Comparison of ENCODE assay signal across 29 cellular contexts in the genomic region with DNA sequence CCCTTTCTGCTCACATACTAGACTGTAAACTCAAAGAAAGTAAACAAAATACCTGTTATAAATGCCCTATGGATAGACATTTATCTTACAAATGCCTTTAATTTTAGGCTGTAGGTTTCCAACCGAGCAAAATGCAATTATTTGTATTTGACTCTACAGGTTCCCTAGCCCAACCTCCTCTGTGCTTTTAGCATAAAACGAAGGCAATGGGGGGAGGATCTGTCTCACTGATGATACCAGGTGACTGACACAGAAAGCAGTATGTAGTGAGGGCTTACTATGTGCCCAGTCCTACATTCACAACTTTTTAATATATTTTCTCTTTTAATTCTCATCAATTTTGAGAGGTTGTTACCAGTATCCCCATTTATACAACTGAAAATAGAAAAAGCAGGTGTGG.
DNase-seq lines count a peak whose midpoint lies in the region; ATAC-seq, FAIRE-seq and TF ChIP-seq lines count a peak whose summit lies in the region.
"Had no signal": no experiment of that assay in that cellular context is flagged by ENCODE, and none has a peak within 500 bp of the region (broad histone marks: within the 10 kb centered on the region; RNA-seq: fewer than 3 reads in every experiment).

No MANE protein-coding gene starts in this region.

- no peaks in the 10 kb centered on the region for H3K27me3 ChIP-seq in CD8-positive, alpha-beta T cell (ENCODE audit: insufficient read depth, low read length)
- H3K27me3 ChIP-seq in small intestine (ENCODE audit: control insufficient read depth in 2 of 2, insufficient read depth in 2 of 2, low read length in 2 of 2) (no peaks in the 10 kb centered on the region), tibial nerve (no peaks in the 10 kb centered on the region)
- H3K27me3 ChIP-seq: body of pancreas, pancreas, SJCRH30, testis had no signal

- no peak for TF ChIP-seq EP300 in tibial nerve (IDR thresholded peaks at IDR 0.05)

- whole genome bisulfite sequencing in small intestine, 3 donors: 61 to 74% (median 73%) methylated on average over 2 of the region's 2 CpGs
- 74 to 76% methylated on average over 2 of the region's 2 CpGs for WGBS in tibial nerve, 2 donors

- POLR2A ChIA-PET in activated CD4-positive, alpha-beta T cell treated with anti-CD3 and anti-CD28 coated beads, Interleukin-2, amount 10 ng/mL, durations not matched to agents 7 days and 5 days (lab: Charles Lee): no interaction called here
- POLR2A ChIA-PET in CD8-positive, alpha-beta T cell (lab: Charles Lee): interaction anchor here (1.0 kb wide), 1 partner anchor 67 kb away, joined by 3 read pairs; no protein-coding TSS in a partner anchor

- no peaks in the 10 kb centered on the region for H3K4me1 ChIP-seq in CD8-positive, alpha-beta T cell (ENCODE audit: insufficient read depth, low read length)
- H3K4me1 ChIP-seq in small intestine (ENCODE audit: control insufficient read depth in 2 of 2, insufficient read depth in 1 of 2, low read depth in 1 of 2, low read length in 1 of 2): no peaks in the 10 kb centered on the region
- H3K4me1 ChIP-seq in tibial nerve: peaks cover 0 to 23% (median 3%) of the 10 kb centered on the region in 4 donors
- H3K4me1 ChIP-seq: body of pancreas, pancreas, testis had no signal

- H3K4me3 ChIP-seq in CD8-positive, alpha-beta T cell (ENCODE audit: low read depth, low read length): no peak overlapping the region
- no peak overlapping the region for H3K4me3 ChIP-seq in small intestine (ENCODE audit: low read depth in 1 of 2, low read length in 2 of 2)
- no peak overlapping the region for H3K4me3 ChIP-seq in tibial nerve
- H3K4me3 ChIP-seq: body of pancreas, mucosa of descending colon, pancreas, SJCRH30, testis had no signal

- CTCF ChIA-PET in activated CD4-positive, alpha-beta T cell treated with anti-CD3 and anti-CD28 coated beads, Interleukin-2, amount 10 ng/mL, durations not matched to agents 7 days and 5 days (lab: Charles Lee): interaction anchor here (0.6 kb wide), 1 partner anchor 739 kb away, joined by 3 read pairs; no protein-coding TSS in a partner anchor
- CTCF ChIA-PET in CD8-positive, alpha-beta T cell (lab: Charles Lee): no interaction called here

- peaks cover 16% of the 10 kb centered on the region for H3K4me1 Mint-ChIP-seq in activated CD4-positive, alpha-beta T cell treated with anti-CD3 and anti-CD28 coated beads, Interleukin-2, amount 10 ng/mL, durations not matched to agents 7 days and 5 days
- H3K4me1 Mint-ChIP-seq in CD8-positive, alpha-beta T cell (ENCODE audit: low read depth): peaks cover 42% of the 10 kb centered on the region
- H3K4me1 Mint-ChIP-seq in activated naive CD8-positive, alpha-beta T cell (ENCODE audit: low read depth): peaks cover 56% of the 10 kb centered on the region
- peaks cover 24 to 40% of the 10 kb centered on the region in 2 donors for H3K4me1 Mint-ChIP-seq in natural killer cell treated with Interleukin-12 subunit alpha and Interleukin-12 subunit beta and Interleukin-15 and Interleukin-18, amount 100 ng/mL, for 72 hours (ENCODE audit: low read depth in 2 of 2)

- no peak overlapping the region for H3K27ac ChIP-seq in CD8-positive, alpha-beta T cell (ENCODE audit: low read depth, low read length)
- H3K27ac ChIP-seq in small intestine (ENCODE audit: low read depth in 1 of 2, low read length in 1 of 2) (no peak overlapping the region), tibial nerve (no peak overlapping the region)
- H3K27ac ChIP-seq: body of pancreas, HL-60, KMS-11, pancreas, SJCRH30, testis, WERI-Rb-1 had no signal

- no peak for DNase-seq in activated CD4-positive, alpha-beta T cell treated with anti-CD3 and anti-CD28 coated beads, Interleukin-2, amount 10 ng/mL, durations not matched to agents 7 days and 5 days
- no peak for DNase-seq in activated CD4-positive, alpha-beta T cell treated with anti-CD3 and anti-CD28 coated beads for 4 hours
- no peak for DNase-seq in CD8-positive, alpha-beta T cell
- DNase-seq in natural killer cell treated with Interleukin-12 subunit alpha and Interleukin-12 subunit beta and Interleukin-15 and Interleukin-18, amount 100 ng/mL, for 72 hours (ENCODE audit: low spot score): no peak
- DNase-seq in small intestine: no peak
- DNase-seq in tibial nerve (ENCODE audit: low spot score in 2 of 2): no peak
- DNase-seq: activated CD4-positive, alpha-beta T cell treated with anti-CD3 and anti-CD28 coated beads, Interleukin-2, amount 50 U/mL, for 48 hours; activated CD8-positive, alpha-beta memory T cell treated with anti-CD3 and anti-CD28 coated beads, Interleukin-2, amount 50 U/mL, for 48 hours; activated effector memory CD4-positive, alpha-beta T cell treated with Interleukin-2 at 50 U/mL for 16 hours; body of pancreas; DMS153; glutamatergic neuron; mammary epithelial cell; mucosa of descending colon; NCI-H1417 treated with DMSO at 0.1 percent for 48 hours; NCI-H2107; NCI-H446 treated with DMSO at 0.1 percent for 48 hours; pancreas; SJCRH30; stimulated activated naive CD4-positive, alpha-beta T cell; testis; WERI-Rb-1 had no signal

- no peak for FAIRE-seq in small intestine (lab: Jason Lieb, UNC)
- FAIRE-seq: GM12891, H54, pancreas had no signal

- no peaks in the 10 kb centered on the region for H3K9me3 ChIP-seq in CD8-positive, alpha-beta T cell (ENCODE audit: low read length)
- H3K9me3 ChIP-seq in small intestine (ENCODE audit: control insufficient read depth, low read depth) (no peaks in the 10 kb centered on the region), tibial nerve (no peaks in the 10 kb centered on the region)
- H3K9me3 ChIP-seq: body of pancreas, mucosa of descending colon, pancreas, SJCRH30, testis had no signal

- TF ChIP-seq POLR2A in tibial nerve (IDR thresholded peaks at IDR 0.05): no peak

- ATAC-seq in CD8-positive, alpha-beta T cell: no peak
- no peak for ATAC-seq in natural killer cell treated with Interleukin-12 subunit alpha and Interleukin-12 subunit beta and Interleukin-15 and Interleukin-18, amount 100 ng/mL, for 72 hours
- ATAC-seq: body of pancreas, mucosa of descending colon, pancreas had no signal

- no peak for TF ChIP-seq CTCF in CD8-positive, alpha-beta T cell (IDR thresholded peaks at IDR 0.05)
- TF ChIP-seq CTCF in tibial nerve (IDR thresholded peaks at IDR 0.05): no peak

- intact Hi-C loops in CD8-positive, alpha-beta T cell (cut with DNase I, micrococcal nuclease): no loop called here

- peak overlapping the region; percentile 65 for H3K27ac Mint-ChIP-seq in activated CD4-positive, alpha-beta T cell treated with anti-CD3 and anti-CD28 coated beads, Interleukin-2, amount 10 ng/mL, durations not matched to agents 7 days and 5 days
- peak overlapping the region; percentile 34 for H3K27ac Mint-ChIP-seq in CD8-positive, alpha-beta T cell
- peak overlapping the region; percentile 78 for H3K27ac Mint-ChIP-seq in activated naive CD8-positive, alpha-beta T cell
- H3K27ac Mint-ChIP-seq in natural killer cell treated with Interleukin-12 subunit alpha and Interleukin-12 subunit beta and Interleukin-15 and Interleukin-18, amount 100 ng/mL, for 72 hours: peak overlapping the region; percentile 3 to 58
- H3K27ac Mint-ChIP-seq: dendritic cell treated with granulocyte-macrophage colony-stimulating factor and Interleukin-4, amounts not matched to agents 40 ng/mL and 50 ng/mL, for 4 days had no signal

- no peak overlapping the region for H3K4me3 Mint-ChIP-seq in activated CD4-positive, alpha-beta T cell treated with anti-CD3 and anti-CD28 coated beads, Interleukin-2, amount 10 ng/mL, durations not matched to agents 7 days and 5 days
- no peak overlapping the region for H3K4me3 Mint-ChIP-seq in CD8-positive, alpha-beta T cell
- H3K4me3 Mint-ChIP-seq in activated naive CD8-positive, alpha-beta T cell: no peak overlapping the region
- H3K4me3 Mint-ChIP-seq in natural killer cell treated with Interleukin-12 subunit alpha and Interleukin-12 subunit beta and Interleukin-15 and Interleukin-18, amount 100 ng/mL, for 72 hours: no peak overlapping the region
- H3K4me3 Mint-ChIP-seq: dendritic cell treated with granulocyte-macrophage colony-stimulating factor and Interleukin-4, amounts not matched to agents 40 ng/mL and 50 ng/mL, for 4 days; neural crest cell had no signal

- peaks cover 71% of the 10 kb centered on the region for H3K36me3 Mint-ChIP-seq in activated CD4-positive, alpha-beta T cell treated with anti-CD3 and anti-CD28 coated beads, Interleukin-2, amount 10 ng/mL, durations not matched to agents 7 days and 5 days (ENCODE audit: low read depth)
- peaks cover 88% of the 10 kb centered on the region for H3K36me3 Mint-ChIP-seq in CD8-positive, alpha-beta T cell
- H3K36me3 Mint-ChIP-seq in activated naive CD8-positive, alpha-beta T cell: peaks cover 34% of the 10 kb centered on the region
- H3K36me3 Mint-ChIP-seq in natural killer cell treated with Interleukin-12 subunit alpha and Interleukin-12 subunit beta and Interleukin-15 and Interleukin-18, amount 100 ng/mL, for 72 hours: peaks cover 35% of the 10 kb centered on the region

- H3K27me3 Mint-ChIP-seq in activated CD4-positive, alpha-beta T cell treated with anti-CD3 and anti-CD28 coated beads, Interleukin-2, amount 10 ng/mL, durations not matched to agents 7 days and 5 days: no peaks in the 10 kb centered on the region
- H3K27me3 Mint-ChIP-seq in CD8-positive, alpha-beta T cell (ENCODE audit: low read depth): no peaks in the 10 kb centered on the region
- H3K27me3 Mint-ChIP-seq in activated naive CD8-positive, alpha-beta T cell: no peaks in the 10 kb centered on the region
- H3K27me3 Mint-ChIP-seq in natural killer cell treated with Interleukin-12 subunit alpha and Interleukin-12 subunit beta and Interleukin-15 and Interleukin-18, amount 100 ng/mL, for 72 hours: no peaks in the 10 kb centered on the region
- H3K27me3 Mint-ChIP-seq: dendritic cell treated with granulocyte-macrophage colony-stimulating factor and Interleukin-4, amounts not matched to agents 40 ng/mL and 50 ng/mL, for 4 days had no signal

- peaks cover 26% of the 10 kb centered on the region for H3K36me3 ChIP-seq in CD8-positive, alpha-beta T cell (ENCODE audit: insufficient read depth, low read length)
- H3K36me3 ChIP-seq in small intestine (ENCODE audit: control insufficient read depth in 2 of 2, insufficient read depth in 2 of 2, low read length in 2 of 2): no peaks in the 10 kb centered on the region
- H3K36me3 ChIP-seq in tibial nerve: peaks cover 0 to 50% (median 0%) of the 10 kb centered on the region in 3 donors
- H3K36me3 ChIP-seq: pancreas, WERI-Rb-1 had no signal

- no peaks in the 10 kb centered on the region for H3K9me3 Mint-ChIP-seq in activated CD4-positive, alpha-beta T cell treated with anti-CD3 and anti-CD28 coated beads, Interleukin-2, amount 10 ng/mL, durations not matched to agents 7 days and 5 days
- H3K9me3 Mint-ChIP-seq in CD8-positive, alpha-beta T cell: no peaks in the 10 kb centered on the region
- no peaks in the 10 kb centered on the region for H3K9me3 Mint-ChIP-seq in activated naive CD8-positive, alpha-beta T cell (ENCODE audit: low read depth)
- no peaks in the 10 kb centered on the region for H3K9me3 Mint-ChIP-seq in natural killer cell treated with Interleukin-12 subunit alpha and Interleukin-12 subunit beta and Interleukin-15 and Interleukin-18, amount 100 ng/mL, for 72 hours
- H3K9me3 Mint-ChIP-seq: dendritic cell treated with granulocyte-macrophage colony-stimulating factor and Interleukin-4, amounts not matched to agents 40 ng/mL and 50 ng/mL, for 4 days; neural crest cell had no signal
